In the genomic region with DNA sequence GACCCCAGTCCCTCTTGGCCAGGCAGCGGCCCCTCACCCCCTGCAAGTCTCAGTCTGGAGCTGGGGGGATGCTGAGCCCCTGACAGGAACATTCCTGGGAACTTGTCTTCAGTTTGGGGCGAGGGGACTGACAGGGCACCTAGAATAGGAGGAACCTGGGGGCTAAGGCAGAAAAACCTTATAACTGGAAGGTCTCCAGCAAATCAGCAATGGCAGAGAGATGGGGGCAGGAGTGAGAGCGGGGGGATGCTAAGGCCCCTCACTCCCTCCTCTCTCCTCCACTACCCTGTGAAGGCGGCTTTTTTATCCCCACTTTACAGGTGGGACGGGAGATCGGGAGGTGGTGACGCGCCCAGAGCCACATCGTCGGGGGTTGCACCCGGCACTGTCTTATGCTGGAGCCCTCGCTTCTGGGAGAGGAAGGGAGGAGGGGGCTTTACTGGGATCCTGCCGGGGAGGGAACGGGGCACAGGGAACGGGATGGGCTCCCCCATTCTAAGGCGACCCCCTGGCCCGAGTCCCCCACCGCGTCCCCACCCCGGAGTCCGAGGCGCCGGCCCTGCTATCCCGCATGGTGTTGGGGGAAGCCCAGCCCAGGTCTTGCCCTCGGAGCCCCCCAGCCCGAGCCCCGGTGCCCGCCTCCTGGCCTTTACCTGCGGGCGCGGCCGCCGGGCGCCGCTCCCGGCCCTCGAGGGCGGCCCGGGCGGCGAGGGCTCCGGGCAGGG, we compare ENCODE assay signal across 12 cellular contexts. TPM values are rescaled to one million over a fixed set of nuclear protein-coding genes. Genes with fewer than 3 reads are reported as not detected.
DNase-seq lines count a peak whose midpoint lies in the region; ATAC-seq and TF ChIP-seq lines count a peak whose summit lies in the region.
"Had no signal": no experiment of that assay in that cellular context is flagged by ENCODE, and none has a peak within 500 bp of the region (broad histone marks: within the 10 kb centered on the region; RNA-seq: fewer than 3 reads in every experiment).

No MANE protein-coding gene starts in this region.

- TF ChIP-seq CTCF in CD14-positive monocyte (IDR thresholded peaks at IDR 0.05) (no peak), PC-3 (conservative IDR thresholded peaks at IDR 0.05; ENCODE audit: low read depth, low read length) (no peak), fibroblast of lung (conservative IDR thresholded peaks at IDR 0.05 in 1 of 2, IDR thresholded peaks at IDR 0.05 in 1 of 2; ENCODE audit: low read depth in 1 of 2, low read length in 2 of 2) (no peak)

- H3K36me3 Mint-ChIP-seq in CD14-positive monocyte = peaks cover 5 to 9% of the 10 kb centered on the region in 2 donors

- H3K27me3 ChIP-seq in PC-3 (ENCODE audit: low read length) = peaks cover 9% of the 10 kb centered on the region; the same call in 1 of the 2 replicates
- H3K27me3 ChIP-seq in fibroblast of lung (ENCODE audit: control insufficient read depth, insufficient read depth, low read length) = peaks cover 3% of the 10 kb centered on the region
- H3K27me3 ChIP-seq in rectal smooth muscle tissue (ENCODE audit: control insufficient read depth, insufficient read depth, low read length) = peaks cover 4% of the 10 kb centered on the region

- ATAC-seq in PC-3 = peak; percentile 21; the same call in 1 of the 2 replicates
- no peak for ATAC-seq in HG03025 (IDR thresholded peaks at IDR 0.05; ENCODE audit: low FRiP score, unreplicated experiment)

- peak overlapping the region; percentile 77 to 85 for H3K4me3 Mint-ChIP-seq in CD14-positive monocyte

- H3K9me3 Mint-ChIP-seq in CD14-positive monocyte = no peaks in the 10 kb centered on the region

- intact Hi-C loops in CD14-positive monocyte (cut with micrococcal nuclease) (no loop called here), PC-3 (cut with micrococcal nuclease) (no loop called here)

- H3K79me2 ChIP-seq in PC-3 (ENCODE audit: low read length) (no peaks in the 10 kb centered on the region), fibroblast of lung (ENCODE audit: control insufficient read depth, insufficient read depth, low read length) (no peaks in the 10 kb centered on the region)

- H3K4me1 ChIP-seq in PC-3 (ENCODE audit: insufficient read depth, low read length) (no peaks in the 10 kb centered on the region), fibroblast of lung (ENCODE audit: control insufficient read depth, extremely low read depth, insufficient read depth, low read length) (no peaks in the 10 kb centered on the region), rectal smooth muscle tissue (ENCODE audit: control insufficient read depth, insufficient read depth, low read length) (no peaks in the 10 kb centered on the region)
- H3K4me1 ChIP-seq: HAP-1 had no signal

- no peaks in the 10 kb centered on the region for H3F3A ChIP-seq in PC-3 (ENCODE audit: low read length, unreplicated experiment)

- H3K9me3 ChIP-seq in PC-3 (ENCODE audit: low read length) = no peaks in the 10 kb centered on the region
- H3K9me3 ChIP-seq in fibroblast of lung (ENCODE audit: control insufficient read depth, insufficient read depth, low read depth, low read length) = no peaks in the 10 kb centered on the region
- H3K9me3 ChIP-seq: HAP-1 had no signal

- no TSS peak for BruUV-seq in PC-3 (replicated peaks; lab: Mats Ljungman, UMichigan)

- POLR2A ChIA-PET in PC-3 (lab: Charles Lee; ENCODE audit: unreplicated experiment) = no interaction called here

- H3K9ac ChIP-seq in PC-3 (ENCODE audit: low read length) (no peak overlapping the region), fibroblast of lung (ENCODE audit: insufficient read depth, low read length) (no peak overlapping the region), rectal smooth muscle tissue (ENCODE audit: low read length) (no peak overlapping the region)

- H3K27ac Mint-ChIP-seq in CD14-positive monocyte = peak overlapping the region in 5 of 7 donors; percentile 30 to 95 (median 92)

- H3K9me2 ChIP-seq in PC-3 (replicated peaks; ENCODE audit: low read length) = no peaks in the 10 kb centered on the region

- H4K20me1 ChIP-seq in PC-3 (ENCODE audit: low read length) (no peaks in the 10 kb centered on the region), fibroblast of lung (ENCODE audit: control insufficient read depth, extremely low read depth, insufficient read depth, low read length) (no peaks in the 10 kb centered on the region)

- no peak overlapping the region for H3K4me3 ChIP-seq in PC-3 (ENCODE audit: low read length)
- peak overlapping the region in 1 of 4 experiments; percentile 35 for H3K4me3 ChIP-seq in fibroblast of lung (replicated peaks in 1 of 4; ENCODE audit: control extremely low read depth in 1 of 4, insufficient read depth in 1 of 4, low read depth in 3 of 4, low read length in 4 of 4)
- H3K4me3 ChIP-seq in rectal smooth muscle tissue (ENCODE audit: low read length) = peak overlapping the region; percentile 24
- H3K4me3 ChIP-seq: HAP-1 had no signal

- H3K4me2 ChIP-seq in PC-3 (ENCODE audit: low read length) = no peak overlapping the region
- H3K4me2 ChIP-seq in fibroblast of lung (ENCODE audit: extremely low read depth, insufficient read depth, low read length) = peak overlapping the region; percentile 13

- no peaks in the 10 kb centered on the region for H3K36me3 ChIP-seq in PC-3 (ENCODE audit: low read depth, low read length)
- no peaks in the 10 kb centered on the region for H3K36me3 ChIP-seq in fibroblast of lung (ENCODE audit: control insufficient read depth, insufficient read depth, low read length)
- H3K36me3 ChIP-seq in rectal smooth muscle tissue (ENCODE audit: control insufficient read depth, insufficient read depth, low read length) = no peaks in the 10 kb centered on the region
- H3K36me3 ChIP-seq: HAP-1 had no signal

- H3K27ac ChIP-seq in PC-3 (ENCODE audit: low read length) (no peak overlapping the region), fibroblast of lung (ENCODE audit: insufficient read depth, low read length) (no peak overlapping the region), rectal smooth muscle tissue (ENCODE audit: low read depth, low read length) (peak overlapping the region; percentile 32)
- H3K27ac ChIP-seq: HL-60 had no signal

- no peak for DNase-seq in CD14-positive monocyte (ENCODE audit: low spot score)
- no peak for DNase-seq in PC-3
- DNase-seq in fibroblast of lung (ENCODE audit: low read depth in 2 of 2) = no peak
- DNase-seq in H4 (ENCODE audit: low spot score) = no peak
- DNase-seq in NCI-H82 treated with DMSO at 0.1 percent for 48 hours (lab: John Stamatoyannopoulos, UW; ENCODE audit: unreplicated experiment) = no peak
- no peak for DNase-seq in pons (ENCODE audit: low spot score)
- DNase-seq: NCI-H2029 treated with DMSO at 0.1 percent for 48 hours; stimulated activated CD4-positive, alpha-beta T cell treated with anti-CD3 and anti-CD28 coated beads, Interleukin-12 subunit alpha, Interleukin-12 subunit beta, amount 100 ng/mL, for 4 hours had no signal

- H3K4me1 Mint-ChIP-seq in CD14-positive monocyte = peaks cover 67% of the 10 kb centered on the region

- CTCF ChIA-PET in PC-3 (lab: Charles Lee) = no interaction called here

- peaks cover 6 to 15% (median 10%) of the 10 kb centered on the region in 3 donors for H3K27me3 Mint-ChIP-seq in CD14-positive monocyte (ENCODE audit: low read depth in 3 of 3)

- no peak overlapping the region for H2AFZ ChIP-seq in PC-3 (ENCODE audit: low read length)
- H2AFZ ChIP-seq in fibroblast of lung (ENCODE audit: low read length) = no peak overlapping the region

RNA-seq across cellular contexts. Expression of a gene that starts 0.5 kb away (rescaled TPM):
- 1 to 10 TPM in 1 of 2 donors, under 1 TPM in 1; 0.90 to 1.6 TPM for polyA plus RNA-seq in CD14-positive monocyte
- total RNA-seq in PC-3 (2014; rRNA removed) = 0.26 and 0.58 TPM in 2 replicates
- total RNA-seq in fibroblast of lung = 18.5 and 31.0 TPM in 2 replicates
- 2.9 and 5.2 TPM in 2 replicates for polyA plus RNA-seq in fibroblast of lung
- 3.1 and 5.8 TPM in 2 replicates for polyA plus RNA-seq in fibroblast of lung (2012)
- 3.4 and 6.5 TPM in 2 replicates for polyA minus RNA-seq in fibroblast of lung (ENCODE audit: low replicate concordance)
- 0.08 and 0.88 TPM in 2 replicates for total RNA-seq in H4 (2014; rRNA removed; shearing (Covaris generic))

RNA-seq across cellular contexts. Expression of a gene that starts 24.7 kb away (rescaled TPM):
- 100 to 1,000 TPM; 125 to 136 TPM for polyA plus RNA-seq in CD14-positive monocyte
- total RNA-seq in PC-3 (2014; rRNA removed) = 119 and 236 TPM in 2 replicates
- total RNA-seq in fibroblast of lung = 70.6 and 88.5 TPM in 2 replicates
- polyA plus RNA-seq in fibroblast of lung = 102 and 105 TPM in 2 replicates
- 90.0 and 102 TPM in 2 replicates for polyA plus RNA-seq in fibroblast of lung (2012)
- 12.7 and 13.7 TPM in 2 replicates for polyA minus RNA-seq in fibroblast of lung (ENCODE audit: low replicate concordance)
- 105 and 110 TPM in 2 replicates for total RNA-seq in H4 (2014; rRNA removed; shearing (Covaris generic))

RNA-seq across cellular contexts. Expression of a gene that starts 31.4 kb away (rescaled TPM):
- polyA plus RNA-seq in CD14-positive monocyte (10 to 100 TPM; 12.3 to 13.6 TPM), fibroblast of lung (70.6 and 91.2 TPM in 2 replicates)
- total RNA-seq in PC-3 (2014; rRNA removed) (113 and 160 TPM in 2 replicates), fibroblast of lung (52.6 and 78.4 TPM in 2 replicates)
- polyA plus RNA-seq in fibroblast of lung (2012) = 113 and 136 TPM in 2 replicates
- polyA minus RNA-seq in fibroblast of lung (ENCODE audit: low replicate concordance) = 117 and 164 TPM in 2 replicates
- 59.1 and 79.3 TPM in 2 replicates for total RNA-seq in H4 (2014; rRNA removed; shearing (Covaris generic))

RNA-seq across cellular contexts. Expression of a gene that starts 35.9 kb away (rescaled TPM):
- 10 to 100 TPM; 21.9 to 30.6 TPM for polyA plus RNA-seq in CD14-positive monocyte
- total RNA-seq in PC-3 (2014; rRNA removed) = 75.9 and 83.0 TPM in 2 replicates
- total RNA-seq in fibroblast of lung = 25.9 and 30.9 TPM in 2 replicates
- polyA plus RNA-seq in fibroblast of lung = 25.3 and 33.9 TPM in 2 replicates
- polyA plus RNA-seq in fibroblast of lung (2012) = 26.4 and 34.8 TPM in 2 replicates
- 31.6 and 33.3 TPM in 2 replicates for polyA minus RNA-seq in fibroblast of lung (ENCODE audit: low replicate concordance)
- 40.8 and 50.8 TPM in 2 replicates for total RNA-seq in H4 (2014; rRNA removed; shearing (Covaris generic))

RNA-seq across cellular contexts. Expression of a gene that starts 40.7 kb away (rescaled TPM):
- polyA plus RNA-seq in CD14-positive monocyte (not detected), fibroblast of lung (0.06 and 0.09 TPM in 2 replicates)
- total RNA-seq in PC-3 (2014; rRNA removed) (not detected in 2 replicates), fibroblast of lung (0.26 and 0.50 TPM in 2 replicates)
- 0.21 TPM in 1 of 2 replicates, not detected in the other for polyA plus RNA-seq in fibroblast of lung (2012)
- polyA minus RNA-seq in fibroblast of lung (ENCODE audit: low replicate concordance) = not detected in 2 replicates
- total RNA-seq in H4 (2014; rRNA removed; shearing (Covaris generic)) = not detected in 2 replicates

Comparison
In these comparisons a context has a peak if more than half of its experiments do, and no peak if none do; other contexts are left out.
1. RNA of a gene that starts 0.5 kb away (total RNA-seq): 18.5 to 31.0 TPM in fibroblast of lung; 0.26 to 0.58 TPM in PC-3 and 0.08 to 0.88 TPM in H4; every median in the first group is over 10 times any median in the second.